ENCODE assay signal across 8 cellular contexts in the genomic region with DNA sequence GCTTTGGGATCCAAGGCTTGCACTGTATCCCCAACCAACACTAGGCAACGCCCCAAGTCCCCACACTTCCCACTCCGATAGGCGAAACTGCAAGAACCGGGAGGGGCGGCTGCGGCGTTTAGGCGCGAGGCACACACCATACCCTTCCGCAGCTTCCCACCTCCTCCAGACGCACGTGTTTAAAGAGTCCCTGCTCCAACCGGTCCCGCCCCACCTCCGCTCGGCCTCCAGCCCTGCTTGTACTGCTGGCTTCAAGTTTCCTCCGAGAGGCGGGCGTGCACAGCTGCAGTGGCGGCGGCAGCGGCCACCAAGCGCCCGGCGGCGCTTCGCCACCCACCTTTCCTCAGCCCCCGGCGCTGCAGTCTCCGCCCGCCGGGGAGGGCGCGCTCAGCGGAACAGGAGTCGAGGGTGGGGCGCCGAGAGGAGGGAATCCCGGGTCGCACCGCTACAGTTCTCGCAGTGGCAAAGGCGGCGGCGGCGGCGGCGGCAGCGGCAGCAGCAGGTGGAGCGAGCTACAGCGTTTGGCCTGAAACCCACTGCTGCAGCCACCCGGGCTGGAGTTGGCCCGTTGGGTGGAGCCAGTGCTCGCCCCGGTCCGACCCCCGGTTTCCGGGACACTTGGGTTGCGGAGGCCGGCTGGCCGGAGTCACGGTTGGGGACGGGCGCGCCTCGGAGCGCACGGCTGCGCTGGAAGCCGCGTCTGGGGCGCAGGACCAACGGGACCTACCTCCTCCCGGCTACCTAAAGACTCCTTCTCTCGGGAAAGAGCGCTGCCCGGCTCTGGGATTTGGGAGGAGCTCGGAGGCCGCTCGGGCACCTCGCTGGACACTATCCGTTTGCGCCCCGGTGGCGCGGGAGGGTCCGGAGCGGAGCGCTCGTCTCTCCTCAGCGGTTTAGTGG. TPM values are rescaled to one million over a fixed set of nuclear protein-coding genes. Genes with fewer than 3 reads are reported as not detected.
A peak's percentile ranks its signal among the peaks of the same experiment; 100 is the strongest.
DNase-seq lines count a peak whose midpoint lies in the region; ATAC-seq and TF ChIP-seq lines count a peak whose summit lies in the region.

CNIH3 (plus strand) TSS at position 457 of the 900 bp plus-strand sequence. CDS start 858 bp downstream, outside the sequence.

- H3K9me3 ChIP-seq in cardiac muscle cell (ENCODE audit: low read depth): no peaks in the 10 kb centered on the region

- no peaks in the 10 kb centered on the region for H3K36me3 Mint-ChIP-seq in activated T-cell treated with anti-CD3 and anti-CD28 coated beads, Interleukin-2, amount 50 U/mL, for 24 hours (ENCODE audit: low read depth)

- DNase-seq in cardiac muscle cell (ENCODE audit: low read depth in 1 of 2, low spot score in 1 of 2) (peak; percentile 55 to 87), Right ventricle myocardium inferior (ENCODE audit: missing footprints) (no peak), NCI-H345 (lab: John Stamatoyannopoulos, UW) (peak; percentile 53), glomerular visceral epithelial cell (ENCODE audit: extremely low spot score) (peak; percentile 82), retinal pigment epithelial cell (ENCODE audit: low read depth) (no peak), NCI-H187 treated with DMSO at 0.1 percent for 48 hours (lab: John Stamatoyannopoulos, UW) (no peak)
- peak; percentile 57 for DNase-seq in activated T-cell treated with anti-CD3 and anti-CD28 coated beads, Interleukin-2, amount 50 U/mL, for 24 hours

- H3K4me3 ChIP-seq in cardiac muscle cell (peak within 1 kb of the TSS; percentile 46), retinal pigment epithelial cell (ENCODE audit: low read length) (peak within 1 kb of the TSS; percentile 78)

- H3K4me1 Mint-ChIP-seq in activated T-cell treated with anti-CD3 and anti-CD28 coated beads, Interleukin-2, amount 50 U/mL, for 24 hours (ENCODE audit: low read depth): peaks cover 30% of the 10 kb centered on the region

- ATAC-seq in Right ventricle myocardium inferior (no peak), GM19467 (IDR thresholded peaks at IDR 0.05; ENCODE audit: unreplicated experiment) (no peak)

- H3K27ac ChIP-seq in cardiac muscle cell: no peak within 1 kb of the TSS

- peak within 1 kb of the TSS; percentile 65 for H3K4me3 Mint-ChIP-seq in activated T-cell treated with anti-CD3 and anti-CD28 coated beads, Interleukin-2, amount 50 U/mL, for 24 hours

- H3K27me3 Mint-ChIP-seq in activated T-cell treated with anti-CD3 and anti-CD28 coated beads, Interleukin-2, amount 50 U/mL, for 24 hours: peaks cover 60% of the 10 kb centered on the region

- H3K9me3 Mint-ChIP-seq in activated T-cell treated with anti-CD3 and anti-CD28 coated beads, Interleukin-2, amount 50 U/mL, for 24 hours: no peaks in the 10 kb centered on the region

- no peak for TF ChIP-seq CTCF in cardiac muscle cell (IDR thresholded peaks at IDR 0.05; ENCODE audit: low read depth, low read length)
- TF ChIP-seq CTCF in retinal pigment epithelial cell (conservative IDR thresholded peaks at IDR 0.05; ENCODE audit: low read depth, low read length): no peak

- H3K27me3 ChIP-seq in cardiac muscle cell: peaks cover 76% of the 10 kb centered on the region

- no peaks in the 10 kb centered on the region for H3K36me3 ChIP-seq in cardiac muscle cell

- H3K4me1 ChIP-seq in cardiac muscle cell (ENCODE audit: low read depth): peaks cover 12% of the 10 kb centered on the region

- intact Hi-C loops in Right ventricle myocardium inferior (cut with DNase I): no loop called here

- no peak within 1 kb of the TSS for H3K27ac Mint-ChIP-seq in activated T-cell treated with anti-CD3 and anti-CD28 coated beads, Interleukin-2, amount 50 U/mL, for 24 hours

RNA-seq across cellular contexts. Expression of gene CNIH3, which starts in this region (rescaled TPM):
- total RNA-seq in cardiac muscle cell (3.2 and 3.7 TPM in 2 replicates), Right ventricle myocardium inferior (1.2 TPM)
- polyA plus RNA-seq in cardiac muscle cell: 4.2 and 4.7 TPM in 2 replicates

Comparison
In these comparisons a context has a peak if more than half of its experiments do, and no peak if none do; other contexts are left out.
1. DNase-seq: peak in cardiac muscle cell (2 of 2), NCI-H345 (single experiment), activated T-cell treated with anti-CD3 and anti-CD28 coated beads, Interleukin-2, amount 50 U/mL, for 24 hours (single experiment) and glomerular visceral epithelial cell (single experiment); none in Right ventricle myocardium inferior (single experiment), retinal pigment epithelial cell (single experiment) and NCI-H187 treated with DMSO at 0.1 percent for 48 hours (single experiment).